8 cellular contexts compared by ENCODE assay signal in genomic region chr16:353404-354285, GRCh38. TPM values are rescaled to one million over a fixed set of nuclear protein-coding genes. Genes with fewer than 3 reads are reported as not detected.
DNase-seq lines count a peak whose midpoint lies in the region; ATAC-seq and TF ChIP-seq lines count a peak whose summit lies in the region.

No MANE protein-coding gene starts in this region.

- H3K27me3 ChIP-seq in Loucy (ENCODE audit: insufficient read depth, low read length, poor library complexity, severe bottlenecking): no peaks in the 10 kb centered on the region
- H3K27me3 ChIP-seq in endodermal cell (ENCODE audit: control insufficient read depth, insufficient read depth, low read length, poor library complexity, severe bottlenecking): no peaks in the 10 kb centered on the region
- H3K27me3 ChIP-seq in neutrophil: no peaks in the 10 kb centered on the region

- H3K27me3 Mint-ChIP-seq in Calu3 (ENCODE audit: unreplicated experiment) (no peaks in the 10 kb centered on the region), endodermal cell (ENCODE audit: insufficient read depth) (no peaks in the 10 kb centered on the region)

- no peak for TF ChIP-seq CTCF in Calu3 (IDR thresholded peaks at IDR 0.05; ENCODE audit: unreplicated experiment)
- TF ChIP-seq CTCF in Loucy (conservative IDR thresholded peaks at IDR 0.05; ENCODE audit: low read length): no peak
- TF ChIP-seq CTCF in endodermal cell (conservative IDR thresholded peaks at IDR 0.05): no peak
- TF ChIP-seq CTCF in neutrophil (IDR thresholded peaks at IDR 0.05): no peak

- H3K4me1 Mint-ChIP-seq in Calu3 (ENCODE audit: low read depth, unreplicated experiment): peaks cover 12% of the 10 kb centered on the region
- H3K4me1 Mint-ChIP-seq in endodermal cell: peaks cover 9% of the 10 kb centered on the region

- H3K9me3 ChIP-seq in Loucy (ENCODE audit: insufficient read depth, low read depth, low read length) (no peaks in the 10 kb centered on the region), endodermal cell (ENCODE audit: control insufficient read depth, low read length) (no peaks in the 10 kb centered on the region), neutrophil (no peaks in the 10 kb centered on the region)

- H3K9me3 Mint-ChIP-seq in Calu3 (ENCODE audit: low read depth, unreplicated experiment): no peaks in the 10 kb centered on the region
- H3K9me3 Mint-ChIP-seq in endodermal cell: no peaks in the 10 kb centered on the region

- H3K36me3 ChIP-seq in Loucy (ENCODE audit: insufficient read depth, low read length): no peaks in the 10 kb centered on the region
- peaks cover 10% of the 10 kb centered on the region for H3K36me3 ChIP-seq in endodermal cell (ENCODE audit: control insufficient read depth, insufficient read depth, low read length)
- H3K36me3 ChIP-seq in neutrophil: peaks cover 5% of the 10 kb centered on the region

- CTCF ChIA-PET in Calu3 (lab: Charles Lee): interaction anchor here (0.5 to 1.0 kb wide), 21 partner anchors 8 to 300 kb away, joined by 3 to 18 read pairs (median 5); partner anchors contain the start of genes FAM234A, LUC7L, MRPL28 and POLR3K

- H3K27ac ChIP-seq in endodermal cell (ENCODE audit: low read depth, low read length) (no peak overlapping the region), neutrophil (peak overlapping the region; percentile 77)

- no peak for ATAC-seq in GM21447 (IDR thresholded peaks at IDR 0.05; ENCODE audit: unreplicated experiment)

- intact Hi-C loops in Calu3 (cut with micrococcal nuclease; ENCODE audit: unreplicated experiment): no loop called here

- H3K9me2 ChIP-seq in Loucy (replicated peaks; ENCODE audit: low read depth, low read length): no peaks in the 10 kb centered on the region

- DNase-seq in Calu3 (no peak), endodermal cell (no peak), DMS 273 (lab: John Stamatoyannopoulos, UW; ENCODE audit: unreplicated experiment) (no peak), RKO (ENCODE audit: low spot score) (no peak), hippocampal formation (lab: John Stamatoyannopoulos, UW) (no peak)

- no peak overlapping the region for H3K4me3 ChIP-seq in Loucy (ENCODE audit: low read length, poor library complexity, severe bottlenecking)
- H3K4me3 ChIP-seq in endodermal cell (ENCODE audit: low read length): peak overlapping the region; percentile 60
- H3K4me3 ChIP-seq in neutrophil (ENCODE audit: low read depth in 1 of 2, low read length in 1 of 2): peak overlapping the region; percentile 62 to 76

- no TSS peak for BruUV-seq in Calu3 (replicated peaks; lab: Mats Ljungman, UMichigan)

- 74 to 95% methylated on average over 10 to 25 of the region's 25 CpGs for WGBS in endodermal cell (ENCODE audit: insufficient coverage in 1 of 2, insufficient read length in 1 of 2), 2 experiments

- H3K9ac ChIP-seq in Loucy (ENCODE audit: low read depth, low read length, poor library complexity, severe bottlenecking): no peak overlapping the region
- no peak overlapping the region for H3K9ac ChIP-seq in endodermal cell (ENCODE audit: extremely low read depth, low read length, poor library complexity, severe bottlenecking)

- peak overlapping the region; percentile 70 for H3K4me2 ChIP-seq in Loucy (ENCODE audit: low read depth, low read length, poor library complexity, severe bottlenecking)

- no peak overlapping the region for H3K27ac Mint-ChIP-seq in Calu3 (ENCODE audit: unreplicated experiment)
- H3K27ac Mint-ChIP-seq in endodermal cell: no peak overlapping the region

- no peaks in the 10 kb centered on the region for H4K20me1 ChIP-seq in Loucy (ENCODE audit: insufficient read depth, low read length, poor library complexity, severe bottlenecking)

- H3K4me3 Mint-ChIP-seq in Calu3 (ENCODE audit: low read depth, unreplicated experiment): peak overlapping the region; percentile 71
- H3K4me3 Mint-ChIP-seq in endodermal cell: peak overlapping the region; percentile 39

- H3K36me3 Mint-ChIP-seq in Calu3 (ENCODE audit: insufficient read depth, unreplicated experiment) (peaks cover 27% of the 10 kb centered on the region), endodermal cell (ENCODE audit: low read depth) (peaks cover 9% of the 10 kb centered on the region)

- no peaks in the 10 kb centered on the region for H3F3A ChIP-seq in Loucy (ENCODE audit: low read depth)

- H3K79me2 ChIP-seq in Loucy (ENCODE audit: insufficient read depth, low read length): peaks cover 32% of the 10 kb centered on the region; the same call in 1 of the 2 replicates

- H3K4me1 ChIP-seq in Loucy (ENCODE audit: insufficient read depth, low read length, poor library complexity, severe bottlenecking) (peaks cover 30% of the 10 kb centered on the region), endodermal cell (ENCODE audit: control insufficient read depth, insufficient read depth, low read length) (no peaks in the 10 kb centered on the region), neutrophil (ENCODE audit: control insufficient read depth in 1 of 2, insufficient read depth in 1 of 2, low read depth in 1 of 2, low read length in 1 of 2) (peaks cover 22 to 28% of the 10 kb centered on the region in 2 experiments)

- no peak overlapping the region for H2AFZ ChIP-seq in Loucy (ENCODE audit: low read length)

RNA-seq across cellular contexts. Expression of gene AXIN1, which starts 1.1 kb away (rescaled TPM):
- total RNA-seq in Calu3 (2022) (49.8 and 52.5 TPM in 2 replicates), endodermal cell (10 to 100 TPM; 36.5 to 37.3 TPM)
- 23.7 TPM for polyA plus RNA-seq in endodermal cell (2013, experiment 1 of 2)
- 22.3 TPM for polyA plus RNA-seq in endodermal cell (2013, experiment 2 of 2)

RNA-seq across cellular contexts. Expression of gene MRPL28, which starts 16.7 kb away (rescaled TPM):
- total RNA-seq in Calu3 (2022) (115 and 126 TPM in 2 replicates), endodermal cell (100 to 1,000 TPM; 137 to 138 TPM)
- polyA plus RNA-seq in endodermal cell (2013, experiment 1 of 2): 84.7 TPM
- 79.2 TPM for polyA plus RNA-seq in endodermal cell (2013, experiment 2 of 2)

RNA-seq across cellular contexts. Expression of gene PGAP6, which starts 28.1 kb away (rescaled TPM):
- total RNA-seq in Calu3 (2022) (70.0 and 78.5 TPM in 2 replicates), endodermal cell (100 to 1,000 TPM; 104 to 115 TPM)
- polyA plus RNA-seq in endodermal cell (2013, experiment 1 of 2): 50.8 TPM
- polyA plus RNA-seq in endodermal cell (2013, experiment 2 of 2): 45.1 TPM

RNA-seq across cellular contexts. Expression of gene NME4, which starts 43.4 kb away (rescaled TPM):
- 88.2 and 96.5 TPM in 2 replicates for total RNA-seq in Calu3 (2022)
- total RNA-seq in endodermal cell: 100 to 1,000 TPM; 274 to 350 TPM
- polyA plus RNA-seq in endodermal cell (2013, experiment 1 of 2): 292 TPM
- polyA plus RNA-seq in endodermal cell (2013, experiment 2 of 2): 276 TPM

RNA-seq across cellular contexts. Expression of gene DECR2, which starts 48.0 kb away (rescaled TPM):
- 41.2 and 49.6 TPM in 2 replicates for total RNA-seq in Calu3 (2022)
- total RNA-seq in endodermal cell: 10 to 100 TPM; 31.8 to 43.5 TPM
- 24.9 TPM for polyA plus RNA-seq in endodermal cell (2013, experiment 1 of 2)
- polyA plus RNA-seq in endodermal cell (2013, experiment 2 of 2): 23.0 TPM
